Comparison of ENCODE assay signal across 2 cellular contexts in genomic region chr10:30378607-30379006, GRCh38.
TF ChIP-seq lines count a peak whose summit lies in the region.

No MANE protein-coding gene starts in this region.

TF ChIP-seq in WTC11, 78 proteins besides CTCF, POLR2A, EP300 and RAD21:
- TF ChIP-seq RORB (CRISPR knock-in tag; IDR thresholded peaks at IDR 0.05) (no peak), ZNF263 (CRISPR knock-in tag; IDR thresholded peaks at IDR 0.05; ENCODE audit: low read depth) (no peak), ELF4 (CRISPR knock-in tag; IDR thresholded peaks at IDR 0.05; ENCODE audit: low read depth) (no peak), ZSCAN18 (CRISPR knock-in tag; IDR thresholded peaks at IDR 0.05) (no peak), NR1H2 (CRISPR knock-in tag; IDR thresholded peaks at IDR 0.05) (no peak), ZNF671 (CRISPR knock-in tag; IDR thresholded peaks at IDR 0.05) (no peak), ZNF396 (CRISPR knock-in tag; IDR thresholded peaks at IDR 0.05; ENCODE audit: borderline replicate concordance) (no peak), HMGXB4 (CRISPR knock-in tag; IDR thresholded peaks at IDR 0.05) (no peak), TP53 (CRISPR knock-in tag; IDR thresholded peaks at IDR 0.05) (no peak), IRF2 (CRISPR knock-in tag; IDR thresholded peaks at IDR 0.05; ENCODE audit: borderline replicate concordance, low read depth) (no peak), ATF1 (CRISPR knock-in tag; IDR thresholded peaks at IDR 0.05) (no peak), ZBTB21 (CRISPR knock-in tag; IDR thresholded peaks at IDR 0.05; ENCODE audit: borderline replicate concordance) (no peak)
- TF ChIP-seq, protein P1, sequence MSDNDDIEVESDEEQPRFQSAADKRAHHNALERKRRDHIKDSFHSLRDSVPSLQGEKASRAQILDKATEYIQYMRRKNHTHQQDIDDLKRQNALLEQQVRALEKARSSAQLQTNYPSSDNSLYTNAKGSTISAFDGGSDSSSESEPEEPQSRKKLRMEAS (CRISPR knock-in tag; IDR thresholded peaks at IDR 0.05): no peak
- TF ChIP-seq, protein P2, sequence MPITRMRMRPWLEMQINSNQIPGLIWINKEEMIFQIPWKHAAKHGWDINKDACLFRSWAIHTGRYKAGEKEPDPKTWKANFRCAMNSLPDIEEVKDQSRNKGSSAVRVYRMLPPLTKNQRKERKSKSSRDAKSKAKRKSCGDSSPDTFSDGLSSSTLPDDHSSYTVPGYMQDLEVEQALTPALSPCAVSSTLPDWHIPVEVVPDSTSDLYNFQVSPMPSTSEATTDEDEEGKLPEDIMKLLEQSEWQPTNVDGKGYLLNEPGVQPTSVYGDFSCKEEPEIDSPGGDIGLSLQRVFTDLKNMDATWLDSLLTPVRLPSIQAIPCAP (CRISPR knock-in tag; IDR thresholded peaks at IDR 0.05): no peak
- TF ChIP-seq, protein P3, sequence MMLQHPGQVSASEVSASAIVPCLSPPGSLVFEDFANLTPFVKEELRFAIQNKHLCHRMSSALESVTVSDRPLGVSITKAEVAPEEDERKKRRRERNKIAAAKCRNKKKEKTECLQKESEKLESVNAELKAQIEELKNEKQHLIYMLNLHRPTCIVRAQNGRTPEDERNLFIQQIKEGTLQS (CRISPR knock-in tag; conservative IDR thresholded peaks at IDR 0.05): no peak
- TF ChIP-seq, protein P4, sequence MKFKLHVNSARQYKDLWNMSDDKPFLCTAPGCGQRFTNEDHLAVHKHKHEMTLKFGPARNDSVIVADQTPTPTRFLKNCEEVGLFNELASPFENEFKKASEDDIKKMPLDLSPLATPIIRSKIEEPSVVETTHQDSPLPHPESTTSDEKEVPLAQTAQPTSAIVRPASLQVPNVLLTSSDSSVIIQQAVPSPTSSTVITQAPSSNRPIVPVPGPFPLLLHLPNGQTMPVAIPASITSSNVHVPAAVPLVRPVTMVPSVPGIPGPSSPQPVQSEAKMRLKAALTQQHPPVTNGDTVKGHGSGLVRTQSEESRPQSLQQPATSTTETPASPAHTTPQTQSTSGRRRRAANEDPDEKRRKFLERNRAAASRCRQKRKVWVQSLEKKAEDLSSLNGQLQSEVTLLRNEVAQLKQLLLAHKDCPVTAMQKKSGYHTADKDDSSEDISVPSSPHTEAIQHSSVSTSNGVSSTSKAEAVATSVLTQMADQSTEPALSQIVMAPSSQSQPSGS (CRISPR knock-in tag; IDR thresholded peaks at IDR 0.05; ENCODE audit: borderline replicate concordance, low read depth): no peak
- TF ChIP-seq, protein P5, sequence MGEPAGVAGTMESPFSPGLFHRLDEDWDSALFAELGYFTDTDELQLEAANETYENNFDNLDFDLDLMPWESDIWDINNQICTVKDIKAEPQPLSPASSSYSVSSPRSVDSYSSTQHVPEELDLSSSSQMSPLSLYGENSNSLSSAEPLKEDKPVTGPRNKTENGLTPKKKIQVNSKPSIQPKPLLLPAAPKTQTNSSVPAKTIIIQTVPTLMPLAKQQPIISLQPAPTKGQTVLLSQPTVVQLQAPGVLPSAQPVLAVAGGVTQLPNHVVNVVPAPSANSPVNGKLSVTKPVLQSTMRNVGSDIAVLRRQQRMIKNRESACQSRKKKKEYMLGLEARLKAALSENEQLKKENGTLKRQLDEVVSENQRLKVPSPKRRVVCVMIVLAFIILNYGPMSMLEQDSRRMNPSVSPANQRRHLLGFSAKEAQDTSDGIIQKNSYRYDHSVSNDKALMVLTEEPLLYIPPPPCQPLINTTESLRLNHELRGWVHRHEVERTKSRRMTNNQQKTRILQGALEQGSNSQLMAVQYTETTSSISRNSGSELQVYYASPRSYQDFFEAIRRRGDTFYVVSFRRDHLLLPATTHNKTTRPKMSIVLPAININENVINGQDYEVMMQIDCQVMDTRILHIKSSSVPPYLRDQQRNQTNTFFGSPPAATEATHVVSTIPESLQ (CRISPR knock-in tag; IDR thresholded peaks at IDR 0.05): no peak

TF ChIP-seq in HEK293T, 16 proteins besides CTCF, POLR2A, EP300 and RAD21:
- TF ChIP-seq FOXK2 (IDR thresholded peaks at IDR 0.05) (no peak), FOXM1 (IDR thresholded peaks at IDR 0.05; ENCODE audit: borderline replicate concordance) (no peak), ARNT (IDR thresholded peaks at IDR 0.05) (no peak), L3MBTL2 (conservative IDR thresholded peaks at IDR 0.05) (no peak), SP1 (IDR thresholded peaks at IDR 0.05) (no peak), ZNF384 (IDR thresholded peaks at IDR 0.05) (no peak), ELF4 (IDR thresholded peaks at IDR 0.05) (no peak), TARDBP (IDR thresholded peaks at IDR 0.05) (no peak), LEF1 (IDR thresholded peaks at IDR 0.05; ENCODE audit: borderline replicate concordance) (no peak), BHLHE40 (IDR thresholded peaks at IDR 0.05; ENCODE audit: borderline replicate concordance) (no peak), NFRKB (IDR thresholded peaks at IDR 0.05) (no peak)
- TF ChIP-seq, protein P6, sequence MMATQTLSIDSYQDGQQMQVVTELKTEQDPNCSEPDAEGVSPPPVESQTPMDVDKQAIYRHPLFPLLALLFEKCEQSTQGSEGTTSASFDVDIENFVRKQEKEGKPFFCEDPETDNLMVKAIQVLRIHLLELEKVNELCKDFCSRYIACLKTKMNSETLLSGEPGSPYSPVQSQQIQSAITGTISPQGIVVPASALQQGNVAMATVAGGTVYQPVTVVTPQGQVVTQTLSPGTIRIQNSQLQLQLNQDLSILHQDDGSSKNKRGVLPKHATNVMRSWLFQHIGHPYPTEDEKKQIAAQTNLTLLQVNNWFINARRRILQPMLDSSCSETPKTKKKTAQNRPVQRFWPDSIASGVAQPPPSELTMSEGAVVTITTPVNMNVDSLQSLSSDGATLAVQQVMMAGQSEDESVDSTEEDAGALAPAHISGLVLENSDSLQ (IDR thresholded peaks at IDR 0.05): no peak
